17 cellular contexts compared by ENCODE assay signal in genomic region chr20:38635721-38636285, GRCh38. TPM values are rescaled to one million over a fixed set of nuclear protein-coding genes. Genes with fewer than 3 reads are reported as not detected.
A peak's percentile ranks its signal among the peaks of the same experiment; 100 is the strongest.
DNase-seq lines count a peak whose midpoint lies in the region; ATAC-seq and TF ChIP-seq lines count a peak whose summit lies in the region.
"Had no signal": no experiment of that assay in that cellular context is flagged by ENCODE, and none has a peak within 500 bp of the region (broad histone marks: within the 10 kb centered on the region; RNA-seq: fewer than 3 reads in every experiment).

No MANE protein-coding gene starts in this region.

- intact Hi-C loops in activated CD4-positive, alpha-beta memory T cell treated with anti-CD3 and anti-CD28 coated beads for 36 hours (cut with micrococcal nuclease): no loop called here
- intact Hi-C loops in natural killer cell (cut with micrococcal nuclease): no loop called here
- intact Hi-C loops in posterior cingulate gyrus (cut with DNase I): no loop called here

- H3K36me3 Mint-ChIP-seq in activated CD4-positive, alpha-beta memory T cell treated with anti-CD3 and anti-CD28 coated beads for 36 hours: no peaks in the 10 kb centered on the region
- no peaks in the 10 kb centered on the region for H3K36me3 Mint-ChIP-seq in natural killer cell
- H3K36me3 Mint-ChIP-seq: naive B cell had no signal

- CTCF ChIA-PET in activated CD4-positive, alpha-beta memory T cell treated with anti-CD3 and anti-CD28 coated beads for 36 hours (lab: Charles Lee): no interaction called here

- peaks cover 8% of the 10 kb centered on the region; the same call in 1 of the 2 replicates for H3K9me3 ChIP-seq in MG63
- H3K9me3 ChIP-seq in WERI-Rb-1 (ENCODE audit: severe bottlenecking): no peaks in the 10 kb centered on the region
- H3K9me3 ChIP-seq: thyroid gland had no signal

- H3K36me3 ChIP-seq in MG63: no peaks in the 10 kb centered on the region
- no peaks in the 10 kb centered on the region; the same call in 1 of the 2 replicates for H3K36me3 ChIP-seq in WERI-Rb-1
- no peaks in the 10 kb centered on the region for H3K36me3 ChIP-seq in kidney epithelial cell (ENCODE audit: control insufficient read depth, insufficient read depth, low read length)
- H3K36me3 ChIP-seq: thyroid gland had no signal

- TF ChIP-seq CTCF in GM12864 (IDR thresholded peaks at IDR 0.05; ENCODE audit: low read depth, low read length, missing control alignments) (no peak), WERI-Rb-1 (IDR thresholded peaks at IDR 0.05; ENCODE audit: low read depth, low read length) (no peak), kidney epithelial cell (IDR thresholded peaks at IDR 0.05; ENCODE audit: insufficient read depth, low read length, poor library complexity, severe bottlenecking) (no peak), natural killer cell (IDR thresholded peaks at IDR 0.05) (no peak)

- no peak overlapping the region for H3K27ac ChIP-seq in WERI-Rb-1
- H3K27ac ChIP-seq: thyroid gland had no signal

- ATAC-seq in SK-N-SH treated with all-trans-retinoic acid at 6 μM for 48 hours (no peak), natural killer cell (no peak)
- ATAC-seq: activated CD8-positive, alpha-beta T cell treated with anti-CD3 and anti-CD28 coated beads, Interleukin-2, amount 10 ng/mL, durations not matched to agents 7 days and 5 days had no signal

- H3K4me3 ChIP-seq in GM12864 (ENCODE audit: low read depth, low read length): no peak overlapping the region
- no peak overlapping the region for H3K4me3 ChIP-seq in MG63
- no peak overlapping the region for H3K4me3 ChIP-seq in WERI-Rb-1 (ENCODE audit: low read depth, low read length)
- H3K4me3 ChIP-seq in kidney epithelial cell (ENCODE audit: low read depth, low read length): no peak overlapping the region
- H3K4me3 ChIP-seq: thyroid gland had no signal

- H3K9me3 Mint-ChIP-seq in activated CD4-positive, alpha-beta memory T cell treated with anti-CD3 and anti-CD28 coated beads for 36 hours: no peaks in the 10 kb centered on the region
- H3K9me3 Mint-ChIP-seq in natural killer cell: no peaks in the 10 kb centered on the region
- H3K9me3 Mint-ChIP-seq: T-helper 1 cell treated with Interleukin-12 subunit alpha and Interleukin-12 subunit beta and Interleukin-4 antibody, amounts not matched to agents 30 μg/mL and 1 μg/mL, for 36 hours had no signal

- peak; percentile 5 for DNase-seq in GM12864 (ENCODE audit: low read depth)
- DNase-seq in MG63: peak; percentile 67
- DNase-seq in WERI-Rb-1: peak; percentile 37
- DNase-seq in kidney epithelial cell (ENCODE audit: low read depth): peak; percentile 9
- DNase-seq in activated CD4-positive, alpha-beta memory T cell treated with anti-CD3 and anti-CD28 coated beads for 36 hours: no peak
- no peak for DNase-seq in natural killer cell
- no peak for DNase-seq in posterior cingulate gyrus
- DNase-seq: activated CD8-positive, alpha-beta T cell treated with anti-CD3 and anti-CD28 coated beads, Interleukin-2, amount 10 ng/mL, durations not matched to agents 7 days and 5 days; activated naive CD4-positive, alpha-beta T cell treated with anti-CD3 and anti-CD28 coated beads, Interleukin-2, amount 50 U/mL, for 16 hours; naive B cell; NCI-H1694 treated with DMSO at 0.1 percent for 48 hours; NK-92 treated with Interleukin-12 subunit alpha and Interleukin-12 subunit beta, amount 100 ng/mL, for 24 hours; thyroid gland had no signal

- POLR2A ChIA-PET in activated CD4-positive, alpha-beta memory T cell treated with anti-CD3 and anti-CD28 coated beads for 36 hours (lab: Charles Lee): no interaction called here

- no peak overlapping the region for H3K4me3 Mint-ChIP-seq in activated CD4-positive, alpha-beta memory T cell treated with anti-CD3 and anti-CD28 coated beads for 36 hours
- H3K4me3 Mint-ChIP-seq in natural killer cell: no peak overlapping the region
- H3K4me3 Mint-ChIP-seq: activated CD8-positive, alpha-beta T cell treated with anti-CD3 and anti-CD28 coated beads, Interleukin-2, amount 10 ng/mL, durations not matched to agents 7 days and 5 days; naive B cell; T-helper 1 cell treated with Interleukin-12 subunit alpha and Interleukin-12 subunit beta and Interleukin-4 antibody, amounts not matched to agents 30 μg/mL and 1 μg/mL, for 36 hours had no signal

- no peak overlapping the region for H3K27ac Mint-ChIP-seq in activated CD4-positive, alpha-beta memory T cell treated with anti-CD3 and anti-CD28 coated beads for 36 hours
- no peak overlapping the region for H3K27ac Mint-ChIP-seq in natural killer cell
- H3K27ac Mint-ChIP-seq: activated CD8-positive, alpha-beta T cell treated with anti-CD3 and anti-CD28 coated beads, Interleukin-2, amount 10 ng/mL, durations not matched to agents 7 days and 5 days; T-helper 1 cell treated with Interleukin-12 subunit alpha and Interleukin-12 subunit beta and Interleukin-4 antibody, amounts not matched to agents 30 μg/mL and 1 μg/mL, for 36 hours had no signal

- H3K27me3 ChIP-seq in MG63: peaks cover 9% of the 10 kb centered on the region
- no peaks in the 10 kb centered on the region for H3K27me3 ChIP-seq in WERI-Rb-1 (ENCODE audit: insufficient read depth, low read depth, severe bottlenecking)
- no peaks in the 10 kb centered on the region for H3K27me3 ChIP-seq in kidney epithelial cell (ENCODE audit: control insufficient read depth, insufficient read depth, low read length)
- H3K27me3 ChIP-seq: thyroid gland had no signal

- H3K27me3 Mint-ChIP-seq in activated CD4-positive, alpha-beta memory T cell treated with anti-CD3 and anti-CD28 coated beads for 36 hours: peaks cover 18% of the 10 kb centered on the region
- H3K27me3 Mint-ChIP-seq in natural killer cell (ENCODE audit: low read depth in 2 of 2): peaks cover 13 to 33% of the 10 kb centered on the region in 2 donors

- no peaks in the 10 kb centered on the region for H3K4me1 Mint-ChIP-seq in activated CD4-positive, alpha-beta memory T cell treated with anti-CD3 and anti-CD28 coated beads for 36 hours (ENCODE audit: low read depth)
- H3K4me1 Mint-ChIP-seq in natural killer cell: peaks cover 0 to 6% of the 10 kb centered on the region in 2 donors

TF ChIP-seq in SK-N-SH treated with all-trans-retinoic acid at 6 μM for 48 hours, 23 proteins besides CTCF, POLR2A, EP300 and RAD21:
- TF ChIP-seq RARB (CRISPR knock-in tag; IDR thresholded peaks at IDR 0.05) (no peak), CSDC2 (CRISPR knock-in tag; IDR thresholded peaks at IDR 0.05) (no peak), ZNF8 (CRISPR knock-in tag; IDR thresholded peaks at IDR 0.05) (no peak), PPARA (CRISPR knock-in tag; IDR thresholded peaks at IDR 0.05; ENCODE audit: borderline replicate concordance) (no peak), TCF4 (CRISPR knock-in tag; IDR thresholded peaks at IDR 0.05; ENCODE audit: borderline replicate concordance) (no peak), GLIS3 (CRISPR knock-in tag; IDR thresholded peaks at IDR 0.05) (no peak), ZNF565 (CRISPR knock-in tag; conservative IDR thresholded peaks at IDR 0.05; ENCODE audit: low read depth) (no peak), ZFP3 (CRISPR knock-in tag; IDR thresholded peaks at IDR 0.05) (no peak), ESRRG (CRISPR knock-in tag; IDR thresholded peaks at IDR 0.05) (no peak), BACH2 (CRISPR knock-in tag; IDR thresholded peaks at IDR 0.05; ENCODE audit: borderline replicate concordance) (no peak), SNAI2 (CRISPR knock-in tag; IDR thresholded peaks at IDR 0.05) (no peak)
- TF ChIP-seq, protein P1, sequence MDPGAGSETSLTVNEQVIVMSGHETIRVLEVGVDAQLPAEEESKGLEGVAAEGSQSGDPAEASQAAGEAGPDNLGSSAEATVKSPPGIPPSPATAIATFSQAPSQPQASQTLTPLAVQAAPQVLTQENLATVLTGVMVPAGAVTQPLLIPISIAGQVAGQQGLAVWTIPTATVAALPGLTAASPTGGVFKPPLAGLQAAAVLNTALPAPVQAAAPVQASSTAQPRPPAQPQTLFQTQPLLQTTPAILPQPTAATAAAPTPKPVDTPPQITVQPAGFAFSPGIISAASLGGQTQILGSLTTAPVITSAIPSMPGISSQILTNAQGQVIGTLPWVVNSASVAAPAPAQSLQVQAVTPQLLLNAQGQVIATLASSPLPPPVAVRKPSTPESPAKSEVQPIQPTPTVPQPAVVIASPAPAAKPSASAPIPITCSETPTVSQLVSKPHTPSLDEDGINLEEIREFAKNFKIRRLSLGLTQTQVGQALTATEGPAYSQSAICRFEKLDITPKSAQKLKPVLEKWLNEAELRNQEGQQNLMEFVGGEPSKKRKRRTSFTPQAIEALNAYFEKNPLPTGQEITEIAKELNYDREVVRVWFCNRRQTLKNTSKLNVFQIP (CRISPR knock-in tag; IDR thresholded peaks at IDR 0.05; ENCODE audit: borderline replicate concordance, low read depth): no peak

RNA-seq across cellular contexts. Expression of gene ARHGAP40, which starts 34.2 kb away (rescaled TPM):
- not detected in 2 replicates for total RNA-seq in MG63 (2014; rRNA removed; shearing (Covaris generic); ENCODE audit: low replicate concordance)
- total RNA-seq in kidney epithelial cell: 2.8 and 5.6 TPM in 2 replicates
- not detected for total RNA-seq in activated CD4-positive, alpha-beta memory T cell treated with anti-CD3 and anti-CD28 coated beads for 36 hours
- total RNA-seq in natural killer cell: not detected
- total RNA-seq: activated CD8-positive, alpha-beta T cell treated with anti-CD3 and anti-CD28 coated beads, Interleukin-2, amount 10 ng/mL, durations not matched to agents 7 days and 5 days; chondrocyte; skeletal muscle tissue had no signal

RNA-seq across cellular contexts. Expression of gene ADIG, which starts 54.8 kb away (rescaled TPM):
- not detected in 2 replicates for total RNA-seq in MG63 (2014; rRNA removed; shearing (Covaris generic); ENCODE audit: low replicate concordance)
- total RNA-seq in kidney epithelial cell (not detected in 2 replicates), natural killer cell (not detected)
- not detected for total RNA-seq in activated CD4-positive, alpha-beta memory T cell treated with anti-CD3 and anti-CD28 coated beads for 36 hours
- total RNA-seq: activated CD8-positive, alpha-beta T cell treated with anti-CD3 and anti-CD28 coated beads, Interleukin-2, amount 10 ng/mL, durations not matched to agents 7 days and 5 days; chondrocyte; skeletal muscle tissue had no signal

Comparison
In these comparisons a context has a peak if more than half of its experiments do, and no peak if none do; other contexts are left out.
1. DNase-seq: peak in GM12864 (single experiment), MG63 (single experiment), WERI-Rb-1 (single experiment) and kidney epithelial cell (single experiment); none in activated CD4-positive, alpha-beta memory T cell treated with anti-CD3 and anti-CD28 coated beads for 36 hours (single experiment), natural killer cell (single experiment) and posterior cingulate gyrus (0 of 10).